8 cellular contexts compared by ENCODE assay signal in the genomic region with DNA sequence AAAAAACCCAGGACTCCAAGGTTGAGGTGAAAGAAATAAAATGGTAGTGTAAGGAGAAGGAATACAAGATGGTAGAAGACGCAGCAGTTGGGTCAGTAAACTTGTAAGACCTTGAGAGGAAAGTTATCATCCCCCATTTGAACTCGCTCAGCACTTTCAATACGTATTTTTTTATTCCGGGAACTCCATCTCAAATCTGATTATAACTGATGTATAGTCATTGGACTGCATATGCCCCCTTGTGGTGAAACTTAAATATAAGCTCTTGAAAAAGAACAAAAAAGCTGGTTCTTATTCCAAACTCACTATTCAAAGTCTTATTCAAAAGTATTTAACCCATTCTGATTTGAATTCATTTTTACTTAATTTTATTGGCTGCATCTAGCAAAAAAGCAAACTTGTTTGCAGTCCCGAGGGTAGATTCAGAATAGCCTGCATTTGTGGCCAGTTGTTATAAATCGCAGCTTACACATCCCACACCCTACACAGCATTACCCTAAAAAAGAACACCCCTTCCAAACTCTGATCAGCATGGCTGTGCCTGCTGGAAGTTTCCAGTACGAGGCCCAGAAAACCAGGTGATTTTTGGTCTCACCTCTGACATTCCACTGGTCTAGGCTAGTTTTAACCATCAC.
DNase-seq lines count a peak whose midpoint lies in the region; ATAC-seq and TF ChIP-seq lines count a peak whose summit lies in the region.

No MANE protein-coding gene starts in this region.

- intact Hi-C loops in Caco-2 (cut with micrococcal nuclease; ENCODE audit: unreplicated experiment) = loop anchor here (1.0 kb wide), 1 partner anchor 350 kb away; a partner anchor contains a TSS

- H3K36me3 Mint-ChIP-seq in Caco-2 (ENCODE audit: insufficient read depth, unreplicated experiment) (no peaks in the 10 kb centered on the region), naive B cell (peaks cover 0 to under 1% of the 10 kb centered on the region in 2 donors)

- H3K9ac ChIP-seq in endocrine pancreas (ENCODE audit: control insufficient read depth, insufficient read depth, low read length) = no peak overlapping the region

- H3K27me3 Mint-ChIP-seq in Caco-2 (ENCODE audit: insufficient read depth, unreplicated experiment) (peaks cover 15% of the 10 kb centered on the region), naive B cell (peaks cover 20 to 40% (median 30%) of the 10 kb centered on the region in 3 donors)

- no peaks in the 10 kb centered on the region for H3K36me3 ChIP-seq in Caco-2 (ENCODE audit: control insufficient read depth, insufficient read depth, low read length)
- no peaks in the 10 kb centered on the region for H3K36me3 ChIP-seq in endocrine pancreas (ENCODE audit: control insufficient read depth, insufficient read depth, low read length)

- no TSS peak for BruUV-seq in Caco-2 (replicated peaks; lab: Mats Ljungman, UMichigan)

- H3K9me3 ChIP-seq in Caco-2 = no peaks in the 10 kb centered on the region
- no peaks in the 10 kb centered on the region for H3K9me3 ChIP-seq in endocrine pancreas (ENCODE audit: control insufficient read depth, low read length)

- H3K9me3 Mint-ChIP-seq in Caco-2 (ENCODE audit: unreplicated experiment) = no peaks in the 10 kb centered on the region
- no peaks in the 10 kb centered on the region for H3K9me3 Mint-ChIP-seq in naive B cell

- no peaks in the 10 kb centered on the region; the same call in 1 of the 2 replicates for H3K27me3 ChIP-seq in Caco-2 (replicated peaks; ENCODE audit: control insufficient read depth, insufficient read depth, low read length)
- H3K27me3 ChIP-seq in endocrine pancreas (ENCODE audit: control insufficient read depth, insufficient read depth, low read length) = no peaks in the 10 kb centered on the region

- POLR2A ChIA-PET in Caco-2 (lab: Charles Lee) = no interaction called here

- H3K4me3 ChIP-seq in Caco-2 (ENCODE audit: low read depth, low read length) (no peak overlapping the region), endocrine pancreas (ENCODE audit: control insufficient read depth, insufficient read depth, low read length) (peak overlapping the region; percentile 45)

- ATAC-seq in HG02885 (IDR thresholded peaks at IDR 0.05; ENCODE audit: poor library complexity, unreplicated experiment) = peak; percentile 45
- ATAC-seq in naive B cell (ENCODE audit: low read depth in 2 of 2) = peak; percentile 49 to 77
- no peak for ATAC-seq in HG03565 (IDR thresholded peaks at IDR 0.05; ENCODE audit: unreplicated experiment)
- ATAC-seq in HG03045 (IDR thresholded peaks at IDR 0.05; ENCODE audit: unreplicated experiment) = no peak
- no peak for ATAC-seq in HG03521 (IDR thresholded peaks at IDR 0.05; ENCODE audit: unreplicated experiment)

- CTCF ChIA-PET in Caco-2 (lab: Charles Lee) = interaction anchor here (0.5 to 2.9 kb wide), 15 partner anchors 10 to 624 kb away, joined by 3 to 48 read pairs (median 4); a partner anchor contains a TSS

- H3K4me1 Mint-ChIP-seq in Caco-2 (ENCODE audit: low read depth, unreplicated experiment) (peaks cover under 1% of the 10 kb centered on the region), naive B cell (peaks cover 0 to 9% (median 0%) of the 10 kb centered on the region in 3 donors)

- no peak overlapping the region for H3K4me3 Mint-ChIP-seq in Caco-2 (ENCODE audit: unreplicated experiment)
- H3K4me3 Mint-ChIP-seq in naive B cell = peak overlapping the region in 5 of 8 donors; percentile 11 to 67 (median 45)

- H3K27ac Mint-ChIP-seq in Caco-2 (ENCODE audit: unreplicated experiment) = no peak overlapping the region
- H3K27ac Mint-ChIP-seq in naive B cell = no peak overlapping the region

- DNase-seq in Caco-2 (peak in 1 of 2 experiments; percentile 32), RPMI8226 (peak; percentile 70), naive B cell (peak; percentile 61)

- peak; percentile 37 to 40 for TF ChIP-seq CTCF in Caco-2 (IDR thresholded peaks at IDR 0.05; ENCODE audit: insufficient read depth in 1 of 2, low read depth in 1 of 2, low read length in 1 of 2, severe bottlenecking in 1 of 2, unreplicated experiment in 1 of 2)

- H3K4me1 ChIP-seq in Caco-2 (no peaks in the 10 kb centered on the region), endocrine pancreas (ENCODE audit: control insufficient read depth, insufficient read depth, low read length) (no peaks in the 10 kb centered on the region)

Comparison
In these comparisons a context has a peak if more than half of its experiments do, and no peak if none do; other contexts are left out.
1. ATAC-seq: peak in HG02885 (single experiment) and naive B cell (2 of 2); none in HG03565 (single experiment), HG03045 (single experiment) and HG03521 (single experiment).